In genomic region chr6:135617222-135617621, GRCh38 we compare ENCODE assay signal across 1 cellular context.
A peak's percentile ranks its signal among the peaks of the same experiment; 100 is the strongest.
TF ChIP-seq lines count a peak whose summit lies in the region.

No MANE protein-coding gene starts in this region.

TF ChIP-seq in K562, 482 proteins besides CTCF, POLR2A, EP300 and RAD21 (continued from another document):
- TF ChIP-seq RREB1 (CRISPR knock-in tag; IDR thresholded peaks at IDR 0.05) (no peak), ZNF766 (CRISPR knock-in tag; conservative IDR thresholded peaks at IDR 0.05) (no peak), MTA1 (IDR thresholded peaks at IDR 0.05; ENCODE audit: borderline replicate concordance) (no peak), CBFA2T2 (conservative IDR thresholded peaks at IDR 0.05) (0 out of 2 replicates have a peak, but pooled peaks have one; percentile 8), JUNB (CRISPR knock-in tag; conservative IDR thresholded peaks at IDR 0.05) (no peak), CTBP1 (IDR thresholded peaks at IDR 0.05; ENCODE audit: borderline replicate concordance) (peak; percentile 32; the same call in 1 of the 2 replicates), MECOM (CRISPR knock-in tag; IDR thresholded peaks at IDR 0.05) (no peak), ZNF316 (IDR thresholded peaks at IDR 0.05) (no peak), ZNF668 (CRISPR knock-in tag; IDR thresholded peaks at IDR 0.05) (no peak), HDGF (IDR thresholded peaks at IDR 0.05) (no peak), ETV1 (tag; conservative IDR thresholded peaks at IDR 0.05; ENCODE audit: low read depth) (no peak), DNMT1 (IDR thresholded peaks at IDR 0.05) (no peak), C11orf30 (IDR thresholded peaks at IDR 0.05; ENCODE audit: low read depth) (no peak), ELF4 (CRISPR knock-in tag; IDR thresholded peaks at IDR 0.05) (no peak), POLR2B (IDR thresholded peaks at IDR 0.05; ENCODE audit: low read depth, partially characterized antibody) (no peak), IFI16 (CRISPR knock-in tag; IDR thresholded peaks at IDR 0.05) (no peak), THRA (IDR thresholded peaks at IDR 0.05) (no peak), GATAD2A (IDR thresholded peaks at IDR 0.05) (no peak), NELFE (IDR thresholded peaks at IDR 0.05; ENCODE audit: insufficient read depth, insufficient read length) (no peak), TCF3 (CRISPR knock-in tag; IDR thresholded peaks at IDR 0.05) (peak; percentile 55), NEUROD1 (IDR thresholded peaks at IDR 0.05; ENCODE audit: borderline replicate concordance, low read depth, low read length, partially characterized antibody) (no peak), SREBF1 (IDR thresholded peaks at IDR 0.05; ENCODE audit: borderline replicate concordance, low read depth, low read length) (no peak), ZBTB5 (IDR thresholded peaks at IDR 0.05) (no peak), EZH2 (IDR thresholded peaks at IDR 0.05; ENCODE audit: borderline replicate concordance, low read depth, low read length) (no peak), ZNF224 (CRISPR knock-in tag; IDR thresholded peaks at IDR 0.05) (no peak), MYNN (IDR thresholded peaks at IDR 0.05) (no peak), MYNN (CRISPR knock-in tag; IDR thresholded peaks at IDR 0.05) (no peak), TCF7L2 (IDR thresholded peaks at IDR 0.05; ENCODE audit: low read depth, low read length) (no peak), CBFA2T3 (IDR thresholded peaks at IDR 0.05) (peak; percentile 54), ATF7 (IDR thresholded peaks at IDR 0.05) (no peak), YBX1 (IDR thresholded peaks at IDR 0.05) (no peak), KDM2B (CRISPR knock-in tag; IDR thresholded peaks at IDR 0.05) (no peak), ZKSCAN3 (CRISPR knock-in tag; IDR thresholded peaks at IDR 0.05) (no peak), TAL1 (IDR thresholded peaks at IDR 0.05) (peak; percentile 87), XRCC4 (IDR thresholded peaks at IDR 0.05; ENCODE audit: extremely low read depth, insufficient read depth, insufficient read length) (no peak), SRSF3 (IDR thresholded peaks at IDR 0.05; ENCODE audit: insufficient read depth, low read length) (no peak), ATF1 (CRISPR knock-in tag; IDR thresholded peaks at IDR 0.05) (no peak), ATF1 (tag; IDR thresholded peaks at IDR 0.05) (no peak), ZNF76 (CRISPR knock-in tag; IDR thresholded peaks at IDR 0.05; ENCODE audit: borderline replicate concordance) (no peak), FOXM1 (IDR thresholded peaks at IDR 0.05; ENCODE audit: low read depth) (peak; percentile 15; the same call in 1 of the 2 replicates), FOXM1 (CRISPR knock-in tag; IDR thresholded peaks at IDR 0.05; ENCODE audit: low read depth) (no peak), CHD1 (IDR thresholded peaks at IDR 0.05; ENCODE audit: low read length) (no peak), BRD9 (IDR thresholded peaks at IDR 0.05; ENCODE audit: low read depth, partially characterized antibody) (no peak), RHOXF2B (CRISPR knock-in tag; conservative IDR thresholded peaks at IDR 0.05) (no peak), KAT2B (IDR thresholded peaks at IDR 0.05; ENCODE audit: low read depth, low read length) (no peak), ATF6 (CRISPR knock-in tag; IDR thresholded peaks at IDR 0.05) (no peak), ZFX (CRISPR knock-in tag; IDR thresholded peaks at IDR 0.05) (no peak), ZNF212 (CRISPR knock-in tag; IDR thresholded peaks at IDR 0.05) (no peak), NR2F6 (CRISPR knock-in tag; IDR thresholded peaks at IDR 0.05) (no peak), SMARCE1 (IDR thresholded peaks at IDR 0.05) (peak; percentile 58; the same call in 1 of the 2 replicates), TEAD4 (IDR thresholded peaks at IDR 0.05; ENCODE audit: low read length) (peak; percentile 60; the same call in 1 of the 2 replicates), TEAD4 (CRISPR knock-in tag; IDR thresholded peaks at IDR 0.05; ENCODE audit: borderline replicate concordance) (no peak), MNT (conservative IDR thresholded peaks at IDR 0.05) (no peak), MBD1 (CRISPR knock-in tag; IDR thresholded peaks at IDR 0.05) (no peak), CSDE1 (IDR thresholded peaks at IDR 0.05) (no peak), ZNF41 (CRISPR knock-in tag; conservative IDR thresholded peaks at IDR 0.05) (no peak), E2F4 (CRISPR knock-in tag; IDR thresholded peaks at IDR 0.05; ENCODE audit: low read depth) (no peak)
TF ChIP-seq in K562: peak in this region for 18.
